7 cellular contexts compared by ENCODE assay signal in the genomic region with DNA sequence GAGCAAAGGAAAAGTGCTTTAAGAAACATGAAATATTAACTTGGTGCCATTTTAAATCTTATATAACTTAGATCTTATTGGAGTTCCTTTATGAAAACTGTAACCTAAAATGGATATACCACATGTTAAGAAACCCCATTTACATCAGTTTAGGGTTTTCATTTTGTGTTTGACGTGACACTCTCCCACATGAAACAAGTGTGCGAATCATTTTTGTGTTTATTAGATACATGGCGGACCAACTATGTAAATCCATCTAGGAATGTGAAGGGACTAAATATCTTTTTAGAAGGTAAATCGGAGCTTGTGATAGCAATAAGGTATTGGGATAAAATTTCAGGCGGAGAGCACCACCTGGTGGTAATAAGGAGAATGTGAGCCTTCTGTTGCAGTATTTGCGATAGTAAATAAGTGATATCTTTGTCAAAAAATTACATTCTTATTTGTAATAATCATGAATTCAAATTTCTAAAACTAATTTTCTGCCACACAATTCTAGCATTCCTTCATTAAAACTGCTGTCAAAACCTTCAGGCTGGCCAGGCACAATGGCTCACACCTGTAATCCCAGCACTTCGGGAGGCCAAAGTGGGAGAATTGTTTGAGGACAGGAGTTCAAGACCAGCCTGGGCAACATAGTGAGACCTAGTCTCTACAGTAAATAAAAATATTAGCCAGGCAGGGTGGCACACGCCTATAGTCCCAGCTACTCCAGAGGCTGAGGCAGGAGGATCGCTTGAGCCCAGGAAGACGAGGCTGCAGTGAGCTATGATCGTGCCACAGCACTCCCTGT. TPM values are rescaled to one million over a fixed set of nuclear protein-coding genes. Genes with fewer than 3 reads are reported as not detected.
DNase-seq lines count a peak whose midpoint lies in the region; ATAC-seq, FAIRE-seq and TF ChIP-seq lines count a peak whose summit lies in the region.

No MANE protein-coding gene starts in this region.

- DNase-seq in DND-41 = peak; percentile 39
- peak; percentile 32 to 54 for DNase-seq in PC-9
- DNase-seq in brain microvascular endothelial cell = peak; percentile 31
- peak; percentile 38 for DNase-seq in keratinocyte (ENCODE audit: low read depth, low spot score)
- no peak for DNase-seq in testis

- peaks cover 8% of the 10 kb centered on the region; the same call in 1 of the 2 replicates for H3K79me2 ChIP-seq in DND-41 (ENCODE audit: insufficient read depth, low read length)
- peaks cover 3% of the 10 kb centered on the region; the same call in 1 of the 2 replicates for H3K79me2 ChIP-seq in PC-9 (ENCODE audit: low read depth)
- peaks cover 4% of the 10 kb centered on the region for H3K79me2 ChIP-seq in keratinocyte (ENCODE audit: control insufficient read depth, insufficient read depth, low read length)

- H3K4me1 Mint-ChIP-seq in IgD-negative memory B cell = peaks cover 41 to 50% (median 47%) of the 10 kb centered on the region in 3 donors

- ATAC-seq in DND-41 (ENCODE audit: insufficient read depth, low read depth) (peak; percentile 63; the same call in 2 of the 3 replicates), GM21423 (IDR thresholded peaks at IDR 0.05; ENCODE audit: unreplicated experiment) (no peak)

- dilution Hi-C loops in keratinocyte (cut with MboI; ENCODE audit: extremely low pct_ligation_motif_present, low sequenced_read_pairs) = no loop called here

- H3K9ac ChIP-seq in DND-41 (ENCODE audit: low read depth, low read length) = no peak overlapping the region
- no peak overlapping the region for H3K9ac ChIP-seq in keratinocyte (ENCODE audit: control insufficient read depth, extremely low read depth, insufficient read depth, low read length)

- 58% methylated on average over 11 of the region's 11 CpGs for WGBS in testis, 2 donors

- no peaks in the 10 kb centered on the region for H3F3A ChIP-seq in PC-9 (ENCODE audit: insufficient read depth, low read depth)

- H3K27ac Mint-ChIP-seq in IgD-negative memory B cell = peak overlapping the region; percentile 54 to 96 (median 95)

- H3K9me1 ChIP-seq in keratinocyte (ENCODE audit: control insufficient read depth, extremely low read depth, insufficient read depth, low read length) = no peaks in the 10 kb centered on the region

- no peak for TF ChIP-seq POLR2A in testis (IDR thresholded peaks at IDR 0.05)

- no peaks in the 10 kb centered on the region for H3K9me2 ChIP-seq in PC-9 (ENCODE audit: insufficient read depth)

- H3K36me3 ChIP-seq in DND-41 (ENCODE audit: insufficient read depth, low read length) (peaks cover 8% of the 10 kb centered on the region; the same call in 1 of the 2 replicates), PC-9 (ENCODE audit: low read depth) (no peaks in the 10 kb centered on the region), brain microvascular endothelial cell (replicated peaks) (no peaks in the 10 kb centered on the region), keratinocyte (ENCODE audit: control insufficient read depth in 2 of 2, extremely low read depth in 1 of 2, insufficient read depth in 2 of 2, low read length in 2 of 2) (no peaks in the 10 kb centered on the region), testis (ENCODE audit: low read depth, missing control alignments) (no peaks in the 10 kb centered on the region)

- no peak overlapping the region for H3K4me2 ChIP-seq in DND-41 (ENCODE audit: insufficient read depth, low read length)
- H3K4me2 ChIP-seq in PC-9 = 0 out of 2 replicates have a peak overlapping the region, but pooled peaks have one; percentile 25
- H3K4me2 ChIP-seq in keratinocyte (ENCODE audit: control insufficient read depth, extremely low read depth, insufficient read depth, low read depth, low read length) = no peak overlapping the region

- H3K9me3 Mint-ChIP-seq in IgD-negative memory B cell = no peaks in the 10 kb centered on the region

- intact Hi-C loops in PC-9 (cut with micrococcal nuclease; ENCODE audit: unreplicated experiment) (loop anchor here (1.0 to 2.0 kb wide), 4 partner anchors 66 to 486 kb away; no protein-coding TSS in a partner anchor), testis (cut with DNase I; ENCODE audit: low total_unique reads) (loop anchor here (5.0 to 10.0 kb wide), 2 partner anchors 60 to 258 kb away; no protein-coding TSS in a partner anchor)

- POLR2A ChIA-PET in PC-9 (lab: Charles Lee; ENCODE audit: unreplicated experiment) = interaction anchor here (0.6 kb wide), 1 partner anchor 312 kb away, joined by 3 read pairs; no protein-coding TSS in a partner anchor

- no TSS peak for BruUV-seq in PC-9 (replicated peaks; lab: Mats Ljungman, UMichigan)

- H4K20me1 ChIP-seq in DND-41 (ENCODE audit: insufficient read depth, low read length) (peaks cover 4% of the 10 kb centered on the region; the same call in 1 of the 2 replicates), PC-9 (ENCODE audit: insufficient read depth) (no peaks in the 10 kb centered on the region), keratinocyte (ENCODE audit: control insufficient read depth, extremely low read depth, insufficient read depth, low read length) (no peaks in the 10 kb centered on the region)

- H3K9me3 ChIP-seq in DND-41 (ENCODE audit: insufficient read depth, low read length, severe bottlenecking) (no peaks in the 10 kb centered on the region), PC-9 (ENCODE audit: insufficient read depth, low read depth) (no peaks in the 10 kb centered on the region), keratinocyte (ENCODE audit: control insufficient read depth, low read depth, low read length) (no peaks in the 10 kb centered on the region), testis (no peaks in the 10 kb centered on the region)

- peaks cover 8% of the 10 kb centered on the region for H3K36me3 Mint-ChIP-seq in IgD-negative memory B cell

- H3K27me3 ChIP-seq in DND-41 (ENCODE audit: insufficient read depth, low read length, poor library complexity) = no peaks in the 10 kb centered on the region
- no peaks in the 10 kb centered on the region for H3K27me3 ChIP-seq in PC-9 (ENCODE audit: insufficient read depth, low read depth)
- no peaks in the 10 kb centered on the region for H3K27me3 ChIP-seq in brain microvascular endothelial cell (replicated peaks)
- no peaks in the 10 kb centered on the region for H3K27me3 ChIP-seq in keratinocyte (ENCODE audit: control insufficient read depth, extremely low read depth, insufficient read depth, low read length)
- H3K27me3 ChIP-seq in testis = no peaks in the 10 kb centered on the region

- H3K4me3 ChIP-seq in DND-41 (ENCODE audit: low read depth in 1 of 2, low read length in 2 of 2) (no peak overlapping the region), PC-9 (no peak overlapping the region), brain microvascular endothelial cell (ENCODE audit: low read depth, low read length) (no peak overlapping the region), keratinocyte (ENCODE audit: control insufficient read depth in 2 of 3, extremely low read depth in 1 of 3, insufficient read depth in 2 of 3, low read depth in 1 of 3, low read length in 3 of 3) (no peak overlapping the region), testis (no peak overlapping the region)

- peak; percentile 29 for FAIRE-seq in keratinocyte (lab: Jason Lieb, UNC)

- CTCF ChIA-PET in PC-9 (lab: Charles Lee) = interaction anchor here (0.6 to 1.6 kb wide), 6 partner anchors 67 to 321 kb away, joined by 3 to 14 read pairs (median 6); no protein-coding TSS in a partner anchor

- H3K27me3 Mint-ChIP-seq in IgD-negative memory B cell = no peaks in the 10 kb centered on the region

- peak overlapping the region; percentile 13 to 92 (median 52) for H3K4me3 Mint-ChIP-seq in IgD-negative memory B cell

- H2AFZ ChIP-seq in DND-41 (ENCODE audit: low read depth, low read length) (no peak overlapping the region), PC-9 (no peak overlapping the region; the same call in 1 of the 2 replicates), keratinocyte (ENCODE audit: control insufficient read depth, low read length) (no peak overlapping the region)

- H3K4me1 ChIP-seq in DND-41 (ENCODE audit: insufficient read depth, low read length) = no peaks in the 10 kb centered on the region
- no peaks in the 10 kb centered on the region; the same call in 1 of the 2 replicates for H3K4me1 ChIP-seq in PC-9 (replicated peaks; ENCODE audit: insufficient read depth)
- no peaks in the 10 kb centered on the region for H3K4me1 ChIP-seq in keratinocyte (ENCODE audit: control insufficient read depth, extremely low read depth, insufficient read depth, low read length)
- no peaks in the 10 kb centered on the region for H3K4me1 ChIP-seq in testis

- no peak overlapping the region for H3K27ac ChIP-seq in DND-41 (ENCODE audit: low read length)
- H3K27ac ChIP-seq in PC-9 = no peak overlapping the region
- H3K27ac ChIP-seq in brain microvascular endothelial cell = no peak overlapping the region
- no peak overlapping the region for H3K27ac ChIP-seq in keratinocyte (ENCODE audit: control insufficient read depth, insufficient read depth, low read length)
- H3K27ac ChIP-seq in testis = no peak overlapping the region

- in situ Hi-C loops in brain microvascular endothelial cell (cut with HindIII; ENCODE audit: low pct_ligation_motif_present, low sequenced_read_pairs) = no loop called here

- TF ChIP-seq CTCF in DND-41 (IDR thresholded peaks at IDR 0.05; ENCODE audit: borderline replicate concordance, extremely low read depth, low read length, poor library complexity, severe bottlenecking) = peak; percentile 86
- TF ChIP-seq CTCF in PC-9 (conservative IDR thresholded peaks at IDR 0.05) = peak; percentile 91
- TF ChIP-seq CTCF in brain microvascular endothelial cell (IDR thresholded peaks at IDR 0.05; ENCODE audit: low read depth, low read length, missing control alignments) = peak; percentile 72
- peak in 2 of 3 experiments; percentile 56 to 69 for TF ChIP-seq CTCF in keratinocyte (optimal IDR thresholded peaks at IDR 0.05 in 1 of 3, IDR thresholded peaks at IDR 0.05 in 1 of 3, conservative IDR thresholded peaks at IDR 0.05 in 1 of 3; ENCODE audit: extremely low read depth in 1 of 3, insufficient read depth in 2 of 3, low read length in 3 of 3)
- peak; percentile 79 to 85 (median 80) for TF ChIP-seq CTCF in testis (IDR thresholded peaks at IDR 0.05)

RNA-seq across cellular contexts. Expression of gene SMAP2, which starts 31.3 kb away (rescaled TPM):
- polyA plus RNA-seq in IgD-negative memory B cell (624 TPM), keratinocyte (10.2 to 19.0 TPM (median 13.2 TPM) in 3 replicates), testis (ENCODE audit: insufficient read depth, low read depth, low replicate concordance) (44.3 TPM)
- total RNA-seq in PC-9 (2021) (12.9 and 19.7 TPM in 2 replicates), testis (10 to 100 TPM; 23.0 to 27.1 TPM)
- 46.9 TPM for polyA plus RNA-seq in keratinocyte (2011; ENCODE audit: low read depth)
- 13.3 and 15.1 TPM in 2 replicates for polyA plus RNA-seq in keratinocyte (2011; cell fraction: cytosol; rRNA removed)
- 15.1 and 16.6 TPM in 2 replicates for polyA plus RNA-seq in keratinocyte (2011; cell fraction: nucleus; rRNA removed)
- polyA plus RNA-seq in keratinocyte (2012; ENCODE audit: low replicate concordance) = 15.6 and 19.3 TPM in 2 replicates
- polyA minus RNA-seq in keratinocyte = 17.1 to 20.4 TPM (median 19.9 TPM) in 3 replicates
- 10.6 TPM for polyA minus RNA-seq in keratinocyte (2011; cell fraction: cytosol; rRNA and poly(A)+ RNA removed)
- 7.2 and 10.9 TPM in 2 replicates for polyA minus RNA-seq in keratinocyte (2011; cell fraction: nucleus; rRNA and poly(A)+ RNA removed)

RNA-seq across cellular contexts. Expression of gene ZFP69B, which starts 45.4 kb away (rescaled TPM):
- 0.95 TPM for polyA plus RNA-seq in IgD-negative memory B cell
- total RNA-seq in PC-9 (2021) = 3.7 TPM in 2 replicates
- polyA plus RNA-seq in keratinocyte = 1.1 to 1.9 TPM (median 1.7 TPM) in 3 replicates
- 0.91 TPM for polyA plus RNA-seq in keratinocyte (2011; ENCODE audit: low read depth)
- 1.0 and 1.3 TPM in 2 replicates for polyA plus RNA-seq in keratinocyte (2011; cell fraction: cytosol; rRNA removed)
- 1.5 and 1.7 TPM in 2 replicates for polyA plus RNA-seq in keratinocyte (2011; cell fraction: nucleus; rRNA removed)
- polyA plus RNA-seq in keratinocyte (2012; ENCODE audit: low replicate concordance) = 0.87 and 1.7 TPM in 2 replicates
- polyA minus RNA-seq in keratinocyte = 0.99 to 2.8 TPM in 2 of 3 replicates, not detected in the other
- polyA minus RNA-seq in keratinocyte (2011; cell fraction: cytosol; rRNA and poly(A)+ RNA removed) = 0.96 TPM
- polyA minus RNA-seq in keratinocyte (2011; cell fraction: nucleus; rRNA and poly(A)+ RNA removed) = 1.1 and 2.0 TPM in 2 replicates
- total RNA-seq in testis = 1 to 10 TPM; 4.2 to 4.6 TPM
- 3.0 TPM for polyA plus RNA-seq in testis (ENCODE audit: insufficient read depth, low read depth, low replicate concordance)

Comparison
In these comparisons a context has a peak if more than half of its experiments do, and no peak if none do; other contexts are left out.
1. RNA of gene SMAP2, which starts 31.3 kb away (polyA plus RNA-seq): 624 TPM in IgD-negative memory B cell (single experiment); 44.3 TPM in testis (single experiment) and 10.2 to 46.9 TPM in keratinocyte; every median in the first group is over 10 times any median in the second.
2. Peak in every context shown above with its lines, with median percentiles within 50 percentile points of each other: CTCF ChIP-seq.